In the genomic region with DNA sequence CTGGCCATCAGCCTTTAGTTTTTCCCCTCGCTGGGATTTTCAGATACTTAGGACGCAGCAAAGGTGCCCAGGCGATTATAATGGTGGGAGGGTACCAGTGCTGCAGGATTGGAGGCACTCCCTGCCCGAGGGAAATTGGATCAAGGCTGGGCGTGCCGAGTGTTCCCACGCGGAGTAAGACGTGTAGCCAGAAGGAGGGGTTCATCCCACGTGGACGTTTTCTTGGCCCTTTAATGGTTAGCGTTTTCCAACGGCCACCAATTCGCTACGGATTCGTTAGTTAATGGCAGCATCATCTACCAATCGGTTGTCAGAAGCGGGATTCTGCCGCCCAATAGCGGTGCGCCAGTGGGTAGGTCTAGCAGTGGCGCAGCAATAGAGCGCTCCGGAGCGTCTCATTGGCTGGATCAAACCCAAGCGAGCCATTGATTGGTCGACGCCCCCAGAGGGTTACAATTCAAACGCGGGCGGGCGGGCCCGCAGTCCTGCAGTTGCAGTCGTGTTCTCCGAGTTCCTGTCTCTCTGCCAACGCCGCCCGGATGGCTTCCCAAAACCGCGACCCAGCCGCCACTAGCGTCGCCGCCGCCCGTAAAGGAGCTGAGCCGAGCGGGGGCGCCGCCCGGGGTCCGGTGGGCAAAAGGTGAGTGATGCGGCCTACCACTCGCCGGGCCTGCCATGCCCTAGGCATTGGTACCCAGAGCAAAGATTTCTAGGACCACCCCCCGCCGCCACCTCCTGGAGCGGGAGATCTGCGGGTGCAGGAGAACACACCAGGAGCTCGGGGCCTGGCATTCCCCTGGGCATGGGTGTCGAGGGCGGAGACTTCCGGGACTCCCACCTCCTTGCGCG, we compare ENCODE assay signal across 1 cellular context.
TF ChIP-seq lines count a peak whose summit lies in the region.

A gene (plus strand): TSS at position 488 of the 849 bp plus-strand sequence. CDS start 52 bp downstream, at position 540.

TF ChIP-seq in HepG2, 621 proteins besides CTCF, POLR2A, EP300 and RAD21 (continued from another document and continues in another):
- TF ChIP-seq, protein P1, sequence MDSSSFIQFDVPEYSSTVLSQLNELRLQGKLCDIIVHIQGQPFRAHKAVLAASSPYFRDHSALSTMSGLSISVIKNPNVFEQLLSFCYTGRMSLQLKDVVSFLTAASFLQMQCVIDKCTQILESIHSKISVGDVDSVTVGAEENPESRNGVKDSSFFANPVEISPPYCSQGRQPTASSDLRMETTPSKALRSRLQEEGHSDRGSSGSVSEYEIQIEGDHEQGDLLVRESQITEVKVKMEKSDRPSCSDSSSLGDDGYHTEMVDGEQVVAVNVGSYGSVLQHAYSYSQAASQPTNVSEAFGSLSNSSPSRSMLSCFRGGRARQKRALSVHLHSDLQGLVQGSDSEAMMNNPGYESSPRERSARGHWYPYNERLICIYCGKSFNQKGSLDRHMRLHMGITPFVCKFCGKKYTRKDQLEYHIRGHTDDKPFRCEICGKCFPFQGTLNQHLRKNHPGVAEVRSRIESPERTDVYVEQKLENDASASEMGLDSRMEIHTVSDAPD (CRISPR knock-in tag; IDR thresholded peaks at IDR 0.05), result peak; percentile 82
- TF ChIP-seq, protein P2, sequence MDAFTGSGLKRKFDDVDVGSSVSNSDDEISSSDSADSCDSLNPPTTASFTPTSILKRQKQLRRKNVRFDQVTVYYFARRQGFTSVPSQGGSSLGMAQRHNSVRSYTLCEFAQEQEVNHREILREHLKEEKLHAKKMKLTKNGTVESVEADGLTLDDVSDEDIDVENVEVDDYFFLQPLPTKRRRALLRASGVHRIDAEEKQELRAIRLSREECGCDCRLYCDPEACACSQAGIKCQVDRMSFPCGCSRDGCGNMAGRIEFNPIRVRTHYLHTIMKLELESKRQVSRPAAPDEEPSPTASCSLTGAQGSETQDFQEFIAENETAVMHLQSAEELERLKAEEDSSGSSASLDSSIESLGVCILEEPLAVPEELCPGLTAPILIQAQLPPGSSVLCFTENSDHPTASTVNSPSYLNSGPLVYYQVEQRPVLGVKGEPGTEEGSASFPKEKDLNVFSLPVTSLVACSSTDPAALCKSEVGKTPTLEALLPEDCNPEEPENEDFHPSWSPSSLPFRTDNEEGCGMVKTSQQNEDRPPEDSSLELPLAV (CRISPR knock-in tag; conservative IDR thresholded peaks at IDR 0.05; ENCODE audit: low read depth), result 0 out of 2 replicates have a peak, but pooled peaks have one; percentile 34
- no peak for TF ChIP-seq NBN (conservative IDR thresholded peaks at IDR 0.05)
- TF ChIP-seq, protein P3, sequence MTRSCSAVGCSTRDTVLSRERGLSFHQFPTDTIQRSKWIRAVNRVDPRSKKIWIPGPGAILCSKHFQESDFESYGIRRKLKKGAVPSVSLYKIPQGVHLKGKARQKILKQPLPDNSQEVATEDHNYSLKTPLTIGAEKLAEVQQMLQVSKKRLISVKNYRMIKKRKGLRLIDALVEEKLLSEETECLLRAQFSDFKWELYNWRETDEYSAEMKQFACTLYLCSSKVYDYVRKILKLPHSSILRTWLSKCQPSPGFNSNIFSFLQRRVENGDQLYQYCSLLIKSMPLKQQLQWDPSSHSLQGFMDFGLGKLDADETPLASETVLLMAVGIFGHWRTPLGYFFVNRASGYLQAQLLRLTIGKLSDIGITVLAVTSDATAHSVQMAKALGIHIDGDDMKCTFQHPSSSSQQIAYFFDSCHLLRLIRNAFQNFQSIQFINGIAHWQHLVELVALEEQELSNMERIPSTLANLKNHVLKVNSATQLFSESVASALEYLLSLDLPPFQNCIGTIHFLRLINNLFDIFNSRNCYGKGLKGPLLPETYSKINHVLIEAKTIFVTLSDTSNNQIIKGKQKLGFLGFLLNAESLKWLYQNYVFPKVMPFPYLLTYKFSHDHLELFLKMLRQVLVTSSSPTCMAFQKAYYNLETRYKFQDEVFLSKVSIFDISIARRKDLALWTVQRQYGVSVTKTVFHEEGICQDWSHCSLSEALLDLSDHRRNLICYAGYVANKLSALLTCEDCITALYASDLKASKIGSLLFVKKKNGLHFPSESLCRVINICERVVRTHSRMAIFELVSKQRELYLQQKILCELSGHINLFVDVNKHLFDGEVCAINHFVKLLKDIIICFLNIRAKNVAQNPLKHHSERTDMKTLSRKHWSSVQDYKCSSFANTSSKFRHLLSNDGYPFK (CRISPR knock-in tag; IDR thresholded peaks at IDR 0.05; ENCODE audit: borderline replicate concordance), result peak; percentile 75
- TF ChIP-seq PRPF4 (IDR thresholded peaks at IDR 0.05; ENCODE audit: low read depth, low read length, poor library complexity, severe bottlenecking), result peak; percentile 48
- TF ChIP-seq MYC (CRISPR knock-in tag; IDR thresholded peaks at IDR 0.05; ENCODE audit: borderline replicate concordance), result peak; percentile 80
- peak; percentile 80; the same call in 1 of the 2 replicates for TF ChIP-seq CCDC6 (CRISPR knock-in tag; IDR thresholded peaks at IDR 0.05)
- no peak for TF ChIP-seq ZBTB1 (CRISPR knock-in tag; IDR thresholded peaks at IDR 0.05; ENCODE audit: borderline replicate concordance)
- no peak for TF ChIP-seq TEAD2 (CRISPR knock-in tag; IDR thresholded peaks at IDR 0.05)
- TF ChIP-seq ZNF253 (CRISPR knock-in tag; IDR thresholded peaks at IDR 0.05; ENCODE audit: borderline replicate concordance), result peak; percentile 85; the same call in 1 of the 2 replicates
- TF ChIP-seq NRL (CRISPR knock-in tag; IDR thresholded peaks at IDR 0.05; ENCODE audit: borderline replicate concordance), result no peak; the same call in 1 of the 2 replicates
- TF ChIP-seq KDM5A (IDR thresholded peaks at IDR 0.05; ENCODE audit: borderline replicate concordance, low read length), result peak; percentile 65; the same call in 1 of the 2 replicates
- TF ChIP-seq, protein P4, sequence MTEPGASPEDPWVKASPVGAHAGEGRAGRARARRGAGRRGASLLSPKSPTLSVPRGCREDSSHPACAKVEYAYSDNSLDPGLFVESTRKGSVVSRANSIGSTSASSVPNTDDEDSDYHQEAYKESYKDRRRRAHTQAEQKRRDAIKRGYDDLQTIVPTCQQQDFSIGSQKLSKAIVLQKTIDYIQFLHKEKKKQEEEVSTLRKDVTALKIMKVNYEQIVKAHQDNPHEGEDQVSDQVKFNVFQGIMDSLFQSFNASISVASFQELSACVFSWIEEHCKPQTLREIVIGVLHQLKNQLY (CRISPR knock-in tag; IDR thresholded peaks at IDR 0.05), result no peak
- no peak for TF ChIP-seq ZNF234 (CRISPR knock-in tag; conservative IDR thresholded peaks at IDR 0.05)
- TF ChIP-seq ZFP90 (CRISPR knock-in tag; IDR thresholded peaks at IDR 0.05; ENCODE audit: borderline replicate concordance), result 0 out of 2 replicates have a peak, but pooled peaks have one; percentile 41
- no peak for TF ChIP-seq SUZ12 (IDR thresholded peaks at IDR 0.05; ENCODE audit: low read depth, low read length)
- no peak; the same call in 1 of the 2 replicates for TF ChIP-seq ZFP41 (CRISPR knock-in tag; IDR thresholded peaks at IDR 0.05; ENCODE audit: borderline replicate concordance)
- TF ChIP-seq ZNF788 (CRISPR knock-in tag; IDR thresholded peaks at IDR 0.05; ENCODE audit: borderline replicate concordance), result peak; percentile 51; the same call in 1 of the 2 replicates
- 0 out of 2 replicates have a peak, but pooled peaks have one; percentile 24 for TF ChIP-seq EHMT2 (IDR thresholded peaks at IDR 0.05; ENCODE audit: borderline replicate concordance, low read depth, low read length)
- TF ChIP-seq, protein P5, sequence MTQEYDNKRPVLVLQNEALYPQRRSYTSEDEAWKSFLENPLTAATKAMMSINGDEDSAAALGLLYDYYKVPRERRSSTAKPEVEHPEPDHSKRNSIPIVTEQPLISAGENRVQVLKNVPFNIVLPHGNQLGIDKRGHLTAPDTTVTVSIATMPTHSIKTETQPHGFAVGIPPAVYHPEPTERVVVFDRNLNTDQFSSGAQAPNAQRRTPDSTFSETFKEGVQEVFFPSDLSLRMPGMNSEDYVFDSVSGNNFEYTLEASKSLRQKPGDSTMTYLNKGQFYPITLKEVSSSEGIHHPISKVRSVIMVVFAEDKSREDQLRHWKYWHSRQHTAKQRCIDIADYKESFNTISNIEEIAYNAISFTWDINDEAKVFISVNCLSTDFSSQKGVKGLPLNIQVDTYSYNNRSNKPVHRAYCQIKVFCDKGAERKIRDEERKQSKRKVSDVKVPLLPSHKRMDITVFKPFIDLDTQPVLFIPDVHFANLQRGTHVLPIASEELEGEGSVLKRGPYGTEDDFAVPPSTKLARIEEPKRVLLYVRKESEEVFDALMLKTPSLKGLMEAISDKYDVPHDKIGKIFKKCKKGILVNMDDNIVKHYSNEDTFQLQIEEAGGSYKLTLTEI (CRISPR knock-in tag; conservative IDR thresholded peaks at IDR 0.05), result peak; percentile 59; the same call in 1 of the 2 replicates
- 0 out of 2 replicates have a peak, but pooled peaks have one; percentile 54 for TF ChIP-seq REXO4 (CRISPR knock-in tag; IDR thresholded peaks at IDR 0.05; ENCODE audit: borderline replicate concordance)
- peak; percentile 98 for TF ChIP-seq FOXM1 (CRISPR knock-in tag; IDR thresholded peaks at IDR 0.05)
- TF ChIP-seq, protein P6, sequence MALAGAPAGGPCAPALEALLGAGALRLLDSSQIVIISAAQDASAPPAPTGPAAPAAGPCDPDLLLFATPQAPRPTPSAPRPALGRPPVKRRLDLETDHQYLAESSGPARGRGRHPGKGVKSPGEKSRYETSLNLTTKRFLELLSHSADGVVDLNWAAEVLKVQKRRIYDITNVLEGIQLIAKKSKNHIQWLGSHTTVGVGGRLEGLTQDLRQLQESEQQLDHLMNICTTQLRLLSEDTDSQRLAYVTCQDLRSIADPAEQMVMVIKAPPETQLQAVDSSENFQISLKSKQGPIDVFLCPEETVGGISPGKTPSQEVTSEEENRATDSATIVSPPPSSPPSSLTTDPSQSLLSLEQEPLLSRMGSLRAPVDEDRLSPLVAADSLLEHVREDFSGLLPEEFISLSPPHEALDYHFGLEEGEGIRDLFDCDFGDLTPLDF (CRISPR knock-in tag; IDR thresholded peaks at IDR 0.05), result peak; percentile 96
- TF ChIP-seq MTF2 (CRISPR knock-in tag; IDR thresholded peaks at IDR 0.05; ENCODE audit: borderline replicate concordance), result no peak
- peak; percentile 42 for TF ChIP-seq PTBP1 (IDR thresholded peaks at IDR 0.05; ENCODE audit: low read depth, low read length, poor library complexity, severe bottlenecking)
- TF ChIP-seq, protein P7, sequence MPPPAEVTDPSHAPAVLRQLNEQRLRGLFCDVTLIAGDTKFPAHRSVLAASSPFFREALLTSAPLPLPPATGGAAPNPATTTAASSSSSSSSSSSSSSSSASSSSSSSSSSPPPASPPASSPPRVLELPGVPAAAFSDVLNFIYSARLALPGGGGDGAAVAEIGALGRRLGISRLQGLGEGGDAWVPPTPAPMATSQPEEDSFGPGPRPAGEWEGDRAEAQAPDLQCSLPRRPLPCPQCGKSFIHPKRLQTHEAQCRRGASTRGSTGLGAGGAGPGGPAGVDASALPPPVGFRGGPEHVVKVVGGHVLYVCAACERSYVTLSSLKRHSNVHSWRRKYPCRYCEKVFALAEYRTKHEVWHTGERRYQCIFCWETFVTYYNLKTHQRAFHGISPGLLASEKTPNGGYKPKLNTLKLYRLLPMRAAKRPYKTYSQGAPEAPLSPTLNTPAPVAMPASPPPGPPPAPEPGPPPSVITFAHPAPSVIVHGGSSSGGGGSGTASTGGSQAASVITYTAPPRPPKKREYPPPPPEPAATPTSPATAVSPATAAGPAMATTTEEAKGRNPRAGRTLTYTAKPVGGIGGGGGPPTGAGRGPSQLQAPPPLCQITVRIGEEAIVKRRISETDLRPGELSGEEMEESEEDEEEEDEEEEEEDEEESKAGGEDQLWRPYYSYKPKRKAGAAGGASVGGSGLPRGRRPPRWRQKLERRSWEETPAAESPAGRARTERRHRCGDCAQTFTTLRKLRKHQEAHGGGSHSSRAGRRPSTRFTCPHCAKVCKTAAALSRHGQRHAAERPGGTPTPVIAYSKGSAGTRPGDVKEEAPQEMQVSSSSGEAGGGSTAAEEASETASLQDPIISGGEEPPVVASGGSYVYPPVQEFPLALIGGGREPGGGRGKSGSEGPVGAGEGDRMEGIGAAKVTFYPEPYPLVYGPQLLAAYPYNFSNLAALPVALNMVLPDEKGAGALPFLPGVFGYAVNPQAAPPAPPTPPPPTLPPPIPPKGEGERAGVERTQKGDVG (CRISPR knock-in tag; IDR thresholded peaks at IDR 0.05; ENCODE audit: borderline replicate concordance), result peak; percentile 77; the same call in 1 of the 2 replicates
- TF ChIP-seq, protein P8, sequence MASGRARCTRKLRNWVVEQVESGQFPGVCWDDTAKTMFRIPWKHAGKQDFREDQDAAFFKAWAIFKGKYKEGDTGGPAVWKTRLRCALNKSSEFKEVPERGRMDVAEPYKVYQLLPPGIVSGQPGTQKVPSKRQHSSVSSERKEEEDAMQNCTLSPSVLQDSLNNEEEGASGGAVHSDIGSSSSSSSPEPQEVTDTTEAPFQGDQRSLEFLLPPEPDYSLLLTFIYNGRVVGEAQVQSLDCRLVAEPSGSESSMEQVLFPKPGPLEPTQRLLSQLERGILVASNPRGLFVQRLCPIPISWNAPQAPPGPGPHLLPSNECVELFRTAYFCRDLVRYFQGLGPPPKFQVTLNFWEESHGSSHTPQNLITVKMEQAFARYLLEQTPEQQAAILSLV (CRISPR knock-in tag; IDR thresholded peaks at IDR 0.05; ENCODE audit: borderline replicate concordance), result peak; percentile 89; the same call in 1 of the 2 replicates
- TF ChIP-seq KLF6 (CRISPR knock-in tag; IDR thresholded peaks at IDR 0.05), result no peak
- TF ChIP-seq CHCHD3 (CRISPR knock-in tag; IDR thresholded peaks at IDR 0.05), result 0 out of 2 replicates have a peak, but pooled peaks have one; percentile 47
- TF ChIP-seq ZSCAN25 (CRISPR knock-in tag; IDR thresholded peaks at IDR 0.05), result no peak; the same call in 1 of the 2 replicates
- peak; percentile 86; the same call in 1 of the 2 replicates for TF ChIP-seq YEATS4 (CRISPR knock-in tag; IDR thresholded peaks at IDR 0.05; ENCODE audit: borderline replicate concordance)
- TF ChIP-seq GZF1 (CRISPR knock-in tag; IDR thresholded peaks at IDR 0.05), result no peak
- TF ChIP-seq, protein P9, sequence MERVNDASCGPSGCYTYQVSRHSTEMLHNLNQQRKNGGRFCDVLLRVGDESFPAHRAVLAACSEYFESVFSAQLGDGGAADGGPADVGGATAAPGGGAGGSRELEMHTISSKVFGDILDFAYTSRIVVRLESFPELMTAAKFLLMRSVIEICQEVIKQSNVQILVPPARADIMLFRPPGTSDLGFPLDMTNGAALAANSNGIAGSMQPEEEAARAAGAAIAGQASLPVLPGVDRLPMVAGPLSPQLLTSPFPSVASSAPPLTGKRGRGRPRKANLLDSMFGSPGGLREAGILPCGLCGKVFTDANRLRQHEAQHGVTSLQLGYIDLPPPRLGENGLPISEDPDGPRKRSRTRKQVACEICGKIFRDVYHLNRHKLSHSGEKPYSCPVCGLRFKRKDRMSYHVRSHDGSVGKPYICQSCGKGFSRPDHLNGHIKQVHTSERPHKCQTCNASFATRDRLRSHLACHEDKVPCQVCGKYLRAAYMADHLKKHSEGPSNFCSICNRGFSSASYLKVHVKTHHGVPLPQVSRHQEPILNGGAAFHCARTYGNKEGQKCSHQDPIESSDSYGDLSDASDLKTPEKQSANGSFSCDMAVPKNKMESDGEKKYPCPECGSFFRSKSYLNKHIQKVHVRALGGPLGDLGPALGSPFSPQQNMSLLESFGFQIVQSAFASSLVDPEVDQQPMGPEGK (CRISPR knock-in tag; IDR thresholded peaks at IDR 0.05), result no peak
